In genomic region chr12:121087467-121088207, GRCh38 we compare ENCODE assay signal across 1 cellular context.
TF ChIP-seq lines count a peak whose summit lies in the region.

No MANE protein-coding gene starts in this region.

TF ChIP-seq in K562, 482 proteins besides CTCF, POLR2A, EP300 and RAD21 (continued from another document):
- TF ChIP-seq CTBP1 (IDR thresholded peaks at IDR 0.05; ENCODE audit: borderline replicate concordance): peak; percentile 24; the same call in 1 of the 2 replicates
